Comparison of ENCODE assay signal across 22 cellular contexts in the genomic region with DNA sequence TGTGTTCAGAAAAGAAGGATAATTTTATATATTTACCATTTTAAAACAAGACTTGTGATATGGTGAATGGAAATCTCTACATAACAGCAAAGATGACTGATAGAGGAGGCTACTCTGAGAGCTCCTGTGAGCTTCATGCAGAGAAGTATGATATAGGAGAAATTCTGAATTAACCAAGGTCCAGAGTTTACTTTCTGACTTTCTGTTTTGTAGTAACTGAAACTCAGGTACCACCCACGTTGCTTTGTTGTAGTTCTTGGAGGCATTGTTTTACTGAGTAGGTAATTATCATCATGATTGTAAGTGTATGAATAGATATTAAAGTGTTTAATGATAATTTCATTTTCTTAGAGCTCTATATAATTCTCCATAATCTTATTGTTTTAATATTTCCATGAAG. TPM values are rescaled to one million over a fixed set of nuclear protein-coding genes. Genes with fewer than 3 reads are reported as not detected.
"Had no signal": no experiment of that assay in that cellular context is flagged by ENCODE, and none has a peak within 500 bp of the region (broad histone marks: within the 10 kb centered on the region; RNA-seq: fewer than 3 reads in every experiment).

No MANE protein-coding gene starts in this region.

- H3K36me3 Mint-ChIP-seq: mesothelial cell of epicardium; natural killer cell; stimulated activated memory B cell treated with anti-CD40 and anti-IgM and Interleukin-4, amounts not matched to agents 10 μg/mL and 1 μg/mL and 100 μg/mL, for 72 hours; WTC11 had no signal

- H3K27me3 ChIP-seq: cardiac muscle cell, gastroesophageal sphincter, stomach, suprapubic skin, transverse colon had no signal

- H3K4me1 ChIP-seq: stomach, suprapubic skin, transverse colon had no signal

- H3K9me3 Mint-ChIP-seq: activated naive CD4-positive, alpha-beta T cell treated with anti-CD3 and anti-CD28 coated beads for 36 hours; natural killer cell; stimulated activated memory B cell treated with anti-CD40 and anti-IgM and Interleukin-4, amounts not matched to agents 10 μg/mL and 1 μg/mL and 100 μg/mL, for 72 hours; WTC11 had no signal

- DNase-seq: activated CD4-positive, alpha-beta T cell treated with anti-CD3 and anti-CD28 coated beads for 36 hours; activated CD4-positive, alpha-beta T cell treated with anti-CD3 and anti-CD28 coated beads, Interleukin-2, amount 50 U/mL, for 4 hours; activated effector memory CD4-positive, alpha-beta T cell treated with Interleukin-2 at 50 U/mL for 16 hours; activated naive CD4-positive, alpha-beta T cell treated with anti-CD3 and anti-CD28 coated beads for 36 hours; activated T-cell treated with anti-CD3 and anti-CD28 coated beads, Interleukin-2, amount 50 U/mL, for 48 hours; cortex of kidney; head of caudate nucleus; hypothalamus; left ventricle myocardium superior; mammary epithelial cell; natural killer cell; small intestine; stomach; transverse colon had no signal

- H3K9me3 ChIP-seq: gastroesophageal sphincter, stomach, suprapubic skin, transverse colon had no signal

- H3K27me3 Mint-ChIP-seq: stimulated activated memory B cell treated with anti-CD40 and anti-IgM and Interleukin-4, amounts not matched to agents 10 μg/mL and 1 μg/mL and 100 μg/mL, for 72 hours had no signal

- H3K36me3 ChIP-seq: cardiac muscle cell, gastroesophageal sphincter, stomach, suprapubic skin, transverse colon had no signal

- H3K27ac Mint-ChIP-seq: activated CD4-positive, alpha-beta T cell treated with anti-CD3 and anti-CD28 coated beads for 36 hours; activated naive CD4-positive, alpha-beta T cell treated with anti-CD3 and anti-CD28 coated beads for 36 hours; mesothelial cell of epicardium; natural killer cell; stimulated activated memory B cell treated with anti-CD40 and anti-IgM and Interleukin-4, amounts not matched to agents 10 μg/mL and 1 μg/mL and 100 μg/mL, for 72 hours; WTC11 had no signal

- H3K4me3 Mint-ChIP-seq: activated CD4-positive, alpha-beta T cell treated with anti-CD3 and anti-CD28 coated beads for 36 hours; activated naive CD4-positive, alpha-beta T cell treated with anti-CD3 and anti-CD28 coated beads for 36 hours; mesothelial cell of epicardium; natural killer cell; stimulated activated memory B cell treated with anti-CD40 and anti-IgM and Interleukin-4, amounts not matched to agents 10 μg/mL and 1 μg/mL and 100 μg/mL, for 72 hours; WTC11 had no signal

- H3K4me3 ChIP-seq: cardiac muscle cell, gastroesophageal sphincter, stomach, suprapubic skin, transverse colon had no signal

- H3K27ac ChIP-seq: cardiac muscle cell, gastroesophageal sphincter, stomach, suprapubic skin, transverse colon had no signal

- H3K4me1 Mint-ChIP-seq: mesothelial cell of epicardium; natural killer cell; stimulated activated memory B cell treated with anti-CD40 and anti-IgM and Interleukin-4, amounts not matched to agents 10 μg/mL and 1 μg/mL and 100 μg/mL, for 72 hours had no signal

- ATAC-seq: activated CD4-positive, alpha-beta T cell treated with anti-CD3 and anti-CD28 coated beads for 36 hours; gastroesophageal sphincter; left ventricle myocardium superior; natural killer cell; sciatic nerve; stimulated activated memory B cell treated with anti-CD40 and anti-IgM and Interleukin-4, amounts not matched to agents 10 μg/mL and 1 μg/mL and 100 μg/mL, for 72 hours; WTC11 had no signal

RNA-seq across cellular contexts. Expression of a gene that starts 18.3 kb away (rescaled TPM):
- total RNA-seq: activated CD4-positive, alpha-beta T cell treated with anti-CD3 and anti-CD28 coated beads for 36 hours; activated CD8-positive, alpha-beta memory T cell treated with anti-CD3 and anti-CD28 coated beads for 36 hours; activated naive CD4-positive, alpha-beta T cell treated with anti-CD3 and anti-CD28 coated beads for 36 hours; cardiac muscle cell; natural killer cell had no signal
